2 cellular contexts compared by ENCODE assay signal in the genomic region with DNA sequence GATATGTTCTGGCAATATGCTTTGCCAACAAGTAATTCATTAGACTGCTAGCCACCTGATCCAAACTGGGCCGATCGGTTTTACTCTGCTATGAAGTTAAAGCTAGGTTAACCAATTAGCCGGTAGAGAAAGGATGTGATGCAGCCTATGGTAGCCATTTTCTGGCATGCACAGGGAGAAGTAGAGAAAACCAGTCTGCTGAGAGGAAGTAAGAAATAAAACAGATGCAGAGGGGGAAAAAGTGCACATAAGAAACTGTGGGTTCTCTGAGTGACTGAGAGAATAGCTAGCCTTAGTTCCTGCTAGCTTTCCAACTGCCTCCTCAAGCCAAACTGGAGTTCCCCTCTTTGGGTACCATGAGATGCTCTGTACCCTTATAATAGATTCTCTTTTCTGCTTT.
TF ChIP-seq lines count a peak whose summit lies in the region.

No MANE protein-coding gene starts in this region.

TF ChIP-seq in SK-N-SH treated with all-trans-retinoic acid at 6 μM for 48 hours, 23 proteins besides CTCF, POLR2A, EP300 and RAD21 (continued from another document):
- TF ChIP-seq, protein P1, sequence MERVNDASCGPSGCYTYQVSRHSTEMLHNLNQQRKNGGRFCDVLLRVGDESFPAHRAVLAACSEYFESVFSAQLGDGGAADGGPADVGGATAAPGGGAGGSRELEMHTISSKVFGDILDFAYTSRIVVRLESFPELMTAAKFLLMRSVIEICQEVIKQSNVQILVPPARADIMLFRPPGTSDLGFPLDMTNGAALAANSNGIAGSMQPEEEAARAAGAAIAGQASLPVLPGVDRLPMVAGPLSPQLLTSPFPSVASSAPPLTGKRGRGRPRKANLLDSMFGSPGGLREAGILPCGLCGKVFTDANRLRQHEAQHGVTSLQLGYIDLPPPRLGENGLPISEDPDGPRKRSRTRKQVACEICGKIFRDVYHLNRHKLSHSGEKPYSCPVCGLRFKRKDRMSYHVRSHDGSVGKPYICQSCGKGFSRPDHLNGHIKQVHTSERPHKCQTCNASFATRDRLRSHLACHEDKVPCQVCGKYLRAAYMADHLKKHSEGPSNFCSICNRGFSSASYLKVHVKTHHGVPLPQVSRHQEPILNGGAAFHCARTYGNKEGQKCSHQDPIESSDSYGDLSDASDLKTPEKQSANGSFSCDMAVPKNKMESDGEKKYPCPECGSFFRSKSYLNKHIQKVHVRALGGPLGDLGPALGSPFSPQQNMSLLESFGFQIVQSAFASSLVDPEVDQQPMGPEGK (CRISPR knock-in tag; IDR thresholded peaks at IDR 0.05; ENCODE audit: borderline replicate concordance), result no peak
- TF ChIP-seq CSDC2 (CRISPR knock-in tag; IDR thresholded peaks at IDR 0.05) (no peak), ZFP30 (CRISPR knock-in tag; IDR thresholded peaks at IDR 0.05) (no peak), ZNF70 (CRISPR knock-in tag; IDR thresholded peaks at IDR 0.05) (no peak), TOX (CRISPR knock-in tag; IDR thresholded peaks at IDR 0.05; ENCODE audit: borderline replicate concordance) (no peak), BACH2 (CRISPR knock-in tag; IDR thresholded peaks at IDR 0.05; ENCODE audit: borderline replicate concordance) (no peak), SNAI2 (CRISPR knock-in tag; IDR thresholded peaks at IDR 0.05) (no peak), ZNF8 (CRISPR knock-in tag; IDR thresholded peaks at IDR 0.05) (no peak), ESRRG (CRISPR knock-in tag; IDR thresholded peaks at IDR 0.05) (no peak), ZC3H10 (CRISPR knock-in tag; IDR thresholded peaks at IDR 0.05) (no peak), ZFP3 (CRISPR knock-in tag; IDR thresholded peaks at IDR 0.05) (no peak)
- TF ChIP-seq, protein P2, sequence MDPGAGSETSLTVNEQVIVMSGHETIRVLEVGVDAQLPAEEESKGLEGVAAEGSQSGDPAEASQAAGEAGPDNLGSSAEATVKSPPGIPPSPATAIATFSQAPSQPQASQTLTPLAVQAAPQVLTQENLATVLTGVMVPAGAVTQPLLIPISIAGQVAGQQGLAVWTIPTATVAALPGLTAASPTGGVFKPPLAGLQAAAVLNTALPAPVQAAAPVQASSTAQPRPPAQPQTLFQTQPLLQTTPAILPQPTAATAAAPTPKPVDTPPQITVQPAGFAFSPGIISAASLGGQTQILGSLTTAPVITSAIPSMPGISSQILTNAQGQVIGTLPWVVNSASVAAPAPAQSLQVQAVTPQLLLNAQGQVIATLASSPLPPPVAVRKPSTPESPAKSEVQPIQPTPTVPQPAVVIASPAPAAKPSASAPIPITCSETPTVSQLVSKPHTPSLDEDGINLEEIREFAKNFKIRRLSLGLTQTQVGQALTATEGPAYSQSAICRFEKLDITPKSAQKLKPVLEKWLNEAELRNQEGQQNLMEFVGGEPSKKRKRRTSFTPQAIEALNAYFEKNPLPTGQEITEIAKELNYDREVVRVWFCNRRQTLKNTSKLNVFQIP (CRISPR knock-in tag; IDR thresholded peaks at IDR 0.05; ENCODE audit: borderline replicate concordance, low read depth), result no peak
- TF ChIP-seq, protein P3, sequence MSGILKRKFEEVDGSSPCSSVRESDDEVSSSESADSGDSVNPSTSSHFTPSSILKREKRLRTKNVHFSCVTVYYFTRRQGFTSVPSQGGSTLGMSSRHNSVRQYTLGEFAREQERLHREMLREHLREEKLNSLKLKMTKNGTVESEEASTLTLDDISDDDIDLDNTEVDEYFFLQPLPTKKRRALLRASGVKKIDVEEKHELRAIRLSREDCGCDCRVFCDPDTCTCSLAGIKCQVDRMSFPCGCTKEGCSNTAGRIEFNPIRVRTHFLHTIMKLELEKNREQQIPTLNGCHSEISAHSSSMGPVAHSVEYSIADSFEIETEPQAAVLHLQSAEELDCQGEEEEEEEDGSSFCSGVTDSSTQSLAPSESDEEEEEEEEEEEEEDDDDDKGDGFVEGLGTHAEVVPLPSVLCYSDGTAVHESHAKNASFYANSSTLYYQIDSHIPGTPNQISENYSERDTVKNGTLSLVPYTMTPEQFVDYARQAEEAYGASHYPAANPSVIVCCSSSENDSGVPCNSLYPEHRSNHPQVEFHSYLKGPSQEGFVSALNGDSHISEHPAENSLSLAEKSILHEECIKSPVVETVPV (CRISPR knock-in tag; IDR thresholded peaks at IDR 0.05), result no peak

TF ChIP-seq in SK-N-SH, 30 proteins besides CTCF, POLR2A, EP300 and RAD21 (continued from another document):
- no peak for TF ChIP-seq SIN3A (IDR thresholded peaks at IDR 0.05; ENCODE audit: borderline replicate concordance, low read depth, low read length)
